Comparison of ENCODE assay signal across 8 cellular contexts in the genomic region with DNA sequence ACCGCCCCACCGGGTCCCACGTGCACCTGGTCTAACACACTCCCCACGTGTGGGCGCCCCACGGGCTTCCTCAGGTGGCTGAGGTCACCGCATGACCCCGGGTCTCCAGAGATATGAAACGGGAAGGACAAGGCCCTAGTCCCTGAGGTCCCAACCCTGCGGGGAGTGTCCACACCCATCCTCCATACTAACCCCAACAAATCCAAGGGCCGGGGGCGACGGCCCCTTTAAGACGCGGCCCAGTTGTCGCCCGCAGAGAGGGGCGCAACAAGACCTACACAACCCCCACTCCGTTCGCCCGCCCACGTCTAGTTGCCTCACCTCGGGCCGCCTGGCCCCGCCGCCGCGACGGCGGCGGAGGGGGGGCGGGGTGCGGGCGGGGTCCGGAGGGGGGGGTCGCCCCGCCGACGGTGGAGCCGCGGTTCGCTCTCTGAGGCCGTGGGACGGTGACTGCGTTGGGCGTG. TPM values are rescaled to one million over a fixed set of nuclear protein-coding genes. Genes with fewer than 3 reads are reported as not detected.
DNase-seq lines count a peak whose midpoint lies in the region; ATAC-seq and TF ChIP-seq lines count a peak whose summit lies in the region.

No MANE protein-coding gene starts in this region.

- DNase-seq in HFFc6 (peak; percentile 1), NCI-H1048 (lab: John Stamatoyannopoulos, UW) (peak; percentile 13), dermis microvascular lymphatic vessel endothelial cell (ENCODE audit: low read depth in 2 of 2) (peak; percentile 1 to 69), memory B cell (ENCODE audit: low spot score in 2 of 2) (peak; percentile 77 to 78), HT-29 (ENCODE audit: low spot score) (no peak)
- peak; percentile 58 to 68 for DNase-seq in activated CD4-positive, alpha-beta T cell treated with anti-CD3 and anti-CD28 coated beads, Interleukin-2, amount 50 U/mL, for 24 hours (ENCODE audit: low read depth in 1 of 2, low spot score in 1 of 2)
- DNase-seq in stimulated activated CD8-positive, alpha-beta memory T cell treated with anti-CD3 and anti-CD28 coated beads, Interleukin-12 subunit alpha, Interleukin-12 subunit beta, amount 100 ng/mL, for 1 hour (ENCODE audit: low read depth), result peak; percentile 53

- H3K4me3 Mint-ChIP-seq in HFFc6 (peak overlapping the region; percentile 92), memory B cell (peak overlapping the region; percentile 98)

- H3K27ac Mint-ChIP-seq in HFFc6 (peak overlapping the region; percentile 90), memory B cell (peak overlapping the region; percentile 98)

- H3K36me3 Mint-ChIP-seq in HFFc6 (ENCODE audit: low read depth) (peaks cover 7% of the 10 kb centered on the region; the same call in 1 of the 2 replicates), memory B cell (peaks cover 7% of the 10 kb centered on the region)

- TF ChIP-seq POLR2A in GM15510 (IDR thresholded peaks at IDR 0.05; ENCODE audit: borderline replicate concordance, extremely low read depth, insufficient read length), result peak; percentile 21

- peak; percentile 76 for ATAC-seq in memory B cell (ENCODE audit: low read depth)

- TF ChIP-seq CTCF in HFFc6 (IDR thresholded peaks at IDR 0.05), result 0 out of 2 replicates have a peak, but pooled peaks have one; percentile 3

- H3K4me1 Mint-ChIP-seq in HFFc6 (ENCODE audit: low read depth) (peaks cover 23% of the 10 kb centered on the region), memory B cell (peaks cover 8% of the 10 kb centered on the region)

- peaks cover 3% of the 10 kb centered on the region; the same call in 1 of the 2 replicates for H3K27me3 Mint-ChIP-seq in HFFc6 (ENCODE audit: insufficient read depth)
- no peaks in the 10 kb centered on the region for H3K27me3 Mint-ChIP-seq in memory B cell

- H3K9me3 Mint-ChIP-seq in HFFc6 (no peaks in the 10 kb centered on the region), memory B cell (no peaks in the 10 kb centered on the region)

RNA-seq across cellular contexts. Expression of gene INO80, which starts 0.4 kb away (rescaled TPM):
- total RNA-seq in HFFc6 (2021; fragmentation: NEBNext Ultra II Directional; extraction: Animal tissue kit (Norgen Biotek cat#: 25700)), result 10 to 100 TPM; 18.3 to 23.6 (median 19.4) TPM
- total RNA-seq in dermis microvascular lymphatic vessel endothelial cell, result 16.8 and 21.4 TPM in 2 replicates
- total RNA-seq in HT-29 (2014; rRNA removed; shearing (Covaris generic)), result 57.1 and 66.9 TPM in 2 replicates
